ENCODE assay signal across 8 cellular contexts in the genomic region with DNA sequence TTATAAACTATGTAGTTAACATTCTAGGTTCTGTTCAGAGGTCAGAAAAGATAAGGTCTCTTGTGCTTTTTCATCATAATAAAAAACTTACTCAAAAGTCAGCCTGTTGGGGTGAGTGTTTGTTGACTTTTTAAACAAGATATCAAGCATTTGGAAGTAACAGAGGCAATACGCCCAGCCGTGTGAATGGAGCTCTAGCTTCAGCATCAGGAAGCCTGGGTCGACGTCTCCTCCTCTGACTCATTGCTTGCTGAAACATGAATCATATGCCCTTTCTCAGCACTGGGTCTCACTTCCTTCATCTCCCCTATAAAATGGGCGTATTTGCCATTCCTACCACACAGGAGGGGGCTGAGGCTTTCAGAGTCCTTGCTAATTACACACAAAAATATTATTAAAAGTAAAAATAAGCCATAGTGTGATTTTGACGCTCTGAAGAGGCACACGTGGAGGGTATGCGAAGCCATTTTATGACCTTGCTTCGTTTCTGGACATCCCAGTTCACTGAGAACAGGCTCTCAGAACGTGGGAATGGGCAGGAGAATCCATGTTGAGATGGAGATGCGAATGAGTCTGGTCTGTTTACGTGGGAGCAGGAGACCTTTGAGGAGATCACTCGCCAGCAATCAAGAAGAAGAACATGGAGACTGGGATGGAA.
DNase-seq lines count a peak whose midpoint lies in the region; ATAC-seq, FAIRE-seq and TF ChIP-seq lines count a peak whose summit lies in the region.

No MANE protein-coding gene starts in this region.

- DNase-seq in DMS53 treated with DMSO at 0.1 percent for 48 hours (lab: John Stamatoyannopoulos, UW; ENCODE audit: unreplicated experiment) (peak; percentile 36), SJSA1 (ENCODE audit: low read depth in 1 of 2, low spot score in 2 of 2) (peak; percentile 81 to 83), endothelial cell of umbilical vein (ENCODE audit: low read depth, low spot score) (peak; percentile 98), pancreas (peak in 4 of 6 donors; percentile 79 to 87 (median 83)), mesenteric fat pad (ENCODE audit: low spot score) (no peak), GM13977 (ENCODE audit: low spot score) (no peak), nephron progenitor cell (no peak)

- TF ChIP-seq CTCF in endothelial cell of umbilical vein (IDR thresholded peaks at IDR 0.05; ENCODE audit: extremely low read depth in 1 of 2, insufficient read depth in 1 of 2, low read depth in 1 of 2, low read length in 2 of 2) = no peak
- no peak for TF ChIP-seq CTCF in pancreas (IDR thresholded peaks at IDR 0.05)
- TF ChIP-seq CTCF in GM13977 (IDR thresholded peaks at IDR 0.05; ENCODE audit: extremely low read depth, insufficient read depth, missing control alignments) = no peak
- TF ChIP-seq CTCF in nephron progenitor cell (IDR thresholded peaks at IDR 0.05) = no peak

- H3K9me1 ChIP-seq in endothelial cell of umbilical vein (replicated peaks; ENCODE audit: control insufficient read depth, extremely low read depth, insufficient read depth, low read length) = no peaks in the 10 kb centered on the region

- peak overlapping the region; percentile 42 for H3K9ac ChIP-seq in endothelial cell of umbilical vein (replicated peaks; ENCODE audit: extremely low read depth, insufficient read depth, low read length)

- H3K79me2 ChIP-seq in endothelial cell of umbilical vein (ENCODE audit: control insufficient read depth, insufficient read depth, low read length) = no peaks in the 10 kb centered on the region

- H2AFZ ChIP-seq in endothelial cell of umbilical vein (ENCODE audit: low read depth, low read length) = peak overlapping the region; percentile 32

- intact Hi-C loops in endothelial cell of umbilical vein (cut with micrococcal nuclease) = loop anchor here (2.0 to 5.0 kb wide), 6 partner anchors 184 to 514 kb away; no protein-coding TSS in a partner anchor
- intact Hi-C loops in pancreas (cut with DNase I) = loop anchor here in 1 of 3 donors (5.0 kb wide), 2 partner anchors 794 to 1214 kb away; no protein-coding TSS in a partner anchor

- H3K4me2 ChIP-seq in endothelial cell of umbilical vein (ENCODE audit: insufficient read depth, low read length) = peak overlapping the region; percentile 28

- ATAC-seq in pancreas (peak; percentile 46 to 73 (median 54)), HG03571 (IDR thresholded peaks at IDR 0.05; ENCODE audit: unreplicated experiment) (no peak)

- H3K36me3 Mint-ChIP-seq in nephron progenitor cell (ENCODE audit: low read depth) = no peaks in the 10 kb centered on the region

- in situ Hi-C loops in GM13977 (cut with MboI; ENCODE audit: low pct_unique_long_range_greater_than_20kb, low sequenced_read_pairs, unreplicated experiment) = loop anchor here (5.0 kb wide), 1 partner anchor 1209 kb away; no protein-coding TSS in a partner anchor

- dilution Hi-C loops in endothelial cell of umbilical vein (cut with MboI; ENCODE audit: extremely low pct_ligation_motif_present, low sequenced_read_pairs) = loop anchor here (5.0 kb wide), 1 partner anchor 1209 kb away; no protein-coding TSS in a partner anchor

- H3K9me3 ChIP-seq in SJSA1 (replicated peaks) (no peaks in the 10 kb centered on the region), endothelial cell of umbilical vein (replicated peaks; ENCODE audit: control insufficient read depth, insufficient read depth, low read length) (no peaks in the 10 kb centered on the region), pancreas (no peaks in the 10 kb centered on the region)

- POLR2A ChIA-PET in endothelial cell of umbilical vein (lab: Charles Lee) = interaction anchor here (0.5 to 1.0 kb wide), 4 partner anchors 14 to 1214 kb away, joined by 3 to 4 read pairs (median 4); a partner anchor contains a TSS

- 58 to 59% methylated on average over 13 of the region's 13 CpGs for WGBS in pancreas, 2 donors

- no peak for TF ChIP-seq POLR2A in endothelial cell of umbilical vein (IDR thresholded peaks at IDR 0.05; ENCODE audit: low read depth, low read length)

- H3K4me1 Mint-ChIP-seq in nephron progenitor cell = peaks cover 53% of the 10 kb centered on the region

- no peak overlapping the region for H3K27ac Mint-ChIP-seq in nephron progenitor cell

- H4K20me1 ChIP-seq in endothelial cell of umbilical vein (replicated peaks; ENCODE audit: control insufficient read depth, extremely low read depth, insufficient read depth, low read length) = no peaks in the 10 kb centered on the region

- FAIRE-seq in endothelial cell of umbilical vein (lab: Jason Lieb, UNC) (peak; percentile 99), pancreas (lab: Jason Lieb, UNC) (no peak)

- H3K9me3 Mint-ChIP-seq in nephron progenitor cell = no peaks in the 10 kb centered on the region

- H3K27me3 ChIP-seq in SJSA1 (replicated peaks) (no peaks in the 10 kb centered on the region), endothelial cell of umbilical vein (ENCODE audit: control insufficient read depth in 2 of 2, insufficient read depth in 2 of 2, low read length in 2 of 2) (no peaks in the 10 kb centered on the region), pancreas (no peaks in the 10 kb centered on the region)

- H3K4me3 Mint-ChIP-seq in nephron progenitor cell = no peak overlapping the region

- TSS peak; percentile 84 for BruUV-seq in endothelial cell of umbilical vein (replicated peaks; lab: Mats Ljungman, UMichigan)

- peak overlapping the region; percentile 63 for H3K27ac ChIP-seq in SJSA1
- H3K27ac ChIP-seq in endothelial cell of umbilical vein (ENCODE audit: insufficient read depth, low read depth, low read length) = peak overlapping the region; percentile 92
- H3K27ac ChIP-seq in pancreas = peak overlapping the region; percentile 77 to 94 (median 90)

- peaks cover 2% of the 10 kb centered on the region for H3K27me3 Mint-ChIP-seq in nephron progenitor cell (ENCODE audit: low read depth, poor library complexity)

- H3K4me3 ChIP-seq in SJSA1 = no peak overlapping the region
- H3K4me3 ChIP-seq in endothelial cell of umbilical vein (replicated peaks in 1 of 3; ENCODE audit: insufficient read depth in 1 of 3, low read depth in 1 of 3, low read length in 3 of 3) = no peak overlapping the region
- no peak overlapping the region for H3K4me3 ChIP-seq in pancreas

- CTCF ChIA-PET in endothelial cell of umbilical vein (lab: Charles Lee) = interaction anchor here (1.0 to 8.7 kb wide), 9 partner anchors 14 to 1212 kb away, joined by 3 to 466 read pairs (median 5); a partner anchor contains a TSS

- H3K4me1 ChIP-seq in SJSA1 (replicated peaks) (peaks cover 46% of the 10 kb centered on the region), endothelial cell of umbilical vein (ENCODE audit: control insufficient read depth, extremely low read depth, insufficient read depth, low read length) (peaks cover 45% of the 10 kb centered on the region), pancreas (peaks cover 37 to 43% (median 38%) of the 10 kb centered on the region in 3 donors)

- H3K36me3 ChIP-seq in SJSA1 = no peaks in the 10 kb centered on the region
- H3K36me3 ChIP-seq in endothelial cell of umbilical vein (ENCODE audit: control insufficient read depth in 2 of 2, extremely low read depth in 1 of 2, insufficient read depth in 2 of 2, low read length in 2 of 2) = no peaks in the 10 kb centered on the region
- H3K36me3 ChIP-seq in pancreas = no peaks in the 10 kb centered on the region

TF ChIP-seq in endothelial cell of umbilical vein, 7 proteins besides CTCF, POLR2A, EP300 and RAD21:
- TF ChIP-seq FOS (IDR thresholded peaks at IDR 0.05; ENCODE audit: borderline replicate concordance, insufficient read depth, low read length) = peak; percentile 100
- TF ChIP-seq GATA2 (IDR thresholded peaks at IDR 0.05; ENCODE audit: insufficient read depth, insufficient read length, low read depth, low read length) = peak; percentile 89
- TF ChIP-seq, protein P1, sequence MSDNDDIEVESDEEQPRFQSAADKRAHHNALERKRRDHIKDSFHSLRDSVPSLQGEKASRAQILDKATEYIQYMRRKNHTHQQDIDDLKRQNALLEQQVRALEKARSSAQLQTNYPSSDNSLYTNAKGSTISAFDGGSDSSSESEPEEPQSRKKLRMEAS (IDR thresholded peaks at IDR 0.05; ENCODE audit: insufficient read depth, insufficient read length) = no peak
- TF ChIP-seq EZH2 (IDR thresholded peaks at IDR 0.05; ENCODE audit: borderline replicate concordance, low read depth, low read length, severe bottlenecking) = no peak
- peak; percentile 99 for TF ChIP-seq JUN (IDR thresholded peaks at IDR 0.05; ENCODE audit: borderline replicate concordance, insufficient read depth, insufficient read length, low read depth)
- peak; percentile 85 for TF ChIP-seq POLR2AphosphoS5 (IDR thresholded peaks at IDR 0.05; ENCODE audit: insufficient read depth, low read depth, low read length)
- no peak for TF ChIP-seq MYC (IDR thresholded peaks at IDR 0.05; ENCODE audit: low read depth, low read length)

Comparison
In these comparisons a context has a peak if more than half of its experiments do, and no peak if none do; other contexts are left out.
1. DNase-seq: peak in DMS53 treated with DMSO at 0.1 percent for 48 hours (single experiment), SJSA1 (2 of 2), endothelial cell of umbilical vein (single experiment) and pancreas (4 of 6); none in mesenteric fat pad (single experiment), GM13977 (single experiment) and nephron progenitor cell (single experiment).
2. Peak in every context shown above with its lines, with median percentiles within 50 percentile points of each other: H3K27ac ChIP-seq.